8 cellular contexts compared by ENCODE assay signal in the genomic region with DNA sequence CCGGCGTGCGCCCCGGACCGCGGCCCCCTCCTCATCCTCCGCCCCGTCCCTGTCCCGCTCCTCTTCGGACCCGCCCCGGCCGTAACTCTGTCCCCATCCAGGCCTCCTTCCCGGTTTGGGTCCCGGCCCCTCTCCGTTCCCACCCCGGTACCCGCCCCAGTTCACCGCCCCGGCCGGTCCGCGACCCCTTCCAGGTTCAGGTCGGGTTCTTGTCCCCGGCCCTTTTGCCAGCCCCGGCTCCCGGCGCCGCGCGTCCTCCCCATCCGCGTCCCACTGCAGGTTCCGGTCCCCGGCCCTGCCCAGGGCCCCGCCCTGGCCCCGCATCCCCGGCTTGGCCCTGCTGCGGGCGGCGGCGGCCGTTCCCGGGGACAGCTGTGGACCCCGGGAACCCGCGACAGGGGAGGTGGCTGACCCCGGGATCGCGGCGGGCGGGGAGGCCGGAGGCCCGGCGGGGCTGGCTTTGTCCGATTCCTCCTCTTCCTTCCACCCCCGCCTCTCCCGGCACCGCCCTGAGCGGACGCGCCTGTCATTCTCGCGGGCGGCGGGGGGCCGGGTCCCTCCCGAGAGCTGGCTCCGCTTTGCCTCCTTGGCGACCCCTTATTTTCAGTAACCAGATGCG. TPM values are rescaled to one million over a fixed set of nuclear protein-coding genes. Genes with fewer than 3 reads are reported as not detected.
DNase-seq lines count a peak whose midpoint lies in the region; ATAC-seq and TF ChIP-seq lines count a peak whose summit lies in the region.

No MANE protein-coding gene starts in this region.

- no peak overlapping the region for H2AFZ ChIP-seq in SK-N-SH (ENCODE audit: low read depth)

- WGBS in SK-N-SH (ENCODE audit: low lambda C conversion rate): 1% methylated on average over 60 of the region's 71 CpGs

- no peaks in the 10 kb centered on the region for H3K27me3 ChIP-seq in SK-N-SH (ENCODE audit: insufficient read depth)

- H3K9ac ChIP-seq in SK-N-SH: peak overlapping the region; percentile 88

- no peak for TF ChIP-seq EP300 in SK-N-SH (IDR thresholded peaks at IDR 0.05; ENCODE audit: borderline replicate concordance in 1 of 2, low read depth in 1 of 2, low read length in 1 of 2)

- H3K9me3 Mint-ChIP-seq in brain: no peaks in the 10 kb centered on the region

- H4K20me1 ChIP-seq in SK-N-SH (ENCODE audit: insufficient read depth): peaks cover 48% of the 10 kb centered on the region

- peak overlapping the region; percentile 95 to 98 (median 96) for H3K4me3 Mint-ChIP-seq in brain

- peak overlapping the region; percentile 80 for H3K4me2 ChIP-seq in SK-N-SH

- peak; percentile 71 for DNase-seq in activated CD4-positive, alpha-beta T cell treated with anti-CD3 and anti-CD28 coated beads for 48 hours
- no peak for DNase-seq in activated CD4-positive, alpha-beta T cell treated with anti-CD3 and anti-CD28 coated beads for 1 hour
- DNase-seq in SK-N-SH (peak; percentile 87), iPS-NIHi7 (ENCODE audit: extremely low spot score) (peak; percentile 82)

- H3K4me3 ChIP-seq in SK-N-SH (ENCODE audit: low read depth in 2 of 2, low read length in 1 of 2): peak overlapping the region; percentile 72 to 76
- peak overlapping the region; percentile 60 to 100 (median 93) for H3K4me3 ChIP-seq in skin epidermis

- ATAC-seq in HG03025 (IDR thresholded peaks at IDR 0.05; ENCODE audit: low FRiP score, unreplicated experiment): peak; percentile 12
- ATAC-seq in HG03378 (IDR thresholded peaks at IDR 0.05; ENCODE audit: unreplicated experiment): no peak

- CTCF ChIA-PET in SK-N-SH (lab: Yijun Ruan, JAX): interaction anchor here (1.3 to 3.1 kb wide), 3 partner anchors 9 to 55 kb away, joined by 4 to 11 read pairs (median 4); no protein-coding TSS in a partner anchor

- H3K27ac Mint-ChIP-seq in brain: peak overlapping the region; percentile 86 to 98 (median 92)

- TF ChIP-seq CTCF in SK-N-SH (IDR thresholded peaks at IDR 0.05) (no peak), brain (conservative IDR thresholded peaks at IDR 0.05) (no peak)

- peaks cover 20% of the 10 kb centered on the region for H3F3A ChIP-seq in SK-N-SH (replicated peaks; ENCODE audit: insufficient read depth)

- H3K27me3 Mint-ChIP-seq in brain: peaks cover 5% of the 10 kb centered on the region

- H3K36me3 Mint-ChIP-seq in brain: peaks cover 24% of the 10 kb centered on the region

- peaks cover 0 to 11% of the 10 kb centered on the region in 2 experiments for H3K36me3 ChIP-seq in SK-N-SH (replicated peaks in 1 of 2; ENCODE audit: control insufficient read depth in 1 of 2, insufficient read depth in 2 of 2, low read length in 1 of 2)

- peak overlapping the region; percentile 87 to 93; a peak in 3 of 4 replicates for H3K27ac ChIP-seq in SK-N-SH (ENCODE audit: low read depth in 2 of 2, low read length in 1 of 2)
- peak overlapping the region; percentile 90 to 100 (median 98) for H3K27ac ChIP-seq in skin epidermis

- H3K4me1 ChIP-seq in SK-N-SH (ENCODE audit: control insufficient read depth in 1 of 2, insufficient read depth in 2 of 2, low read depth in 1 of 2, low read length in 1 of 2): peaks cover 13 to 21% of the 10 kb centered on the region in 2 experiments

- H3K9me3 ChIP-seq in SK-N-SH: no peaks in the 10 kb centered on the region

- POLR2A ChIA-PET in SK-N-SH (lab: Yijun Ruan, JAX): interaction anchor here (0.6 to 1.8 kb wide), 3 partner anchors 13 to 74 kb away, joined by 3 to 5 read pairs (median 3); no protein-coding TSS in a partner anchor

- no peaks in the 10 kb centered on the region for H3K9me2 ChIP-seq in SK-N-SH

- H3K4me1 Mint-ChIP-seq in brain: peaks cover 59% of the 10 kb centered on the region

- H3K79me2 ChIP-seq in SK-N-SH (ENCODE audit: insufficient read depth): peaks cover 61% of the 10 kb centered on the region

- no peak for TF ChIP-seq RAD21 in SK-N-SH (IDR thresholded peaks at IDR 0.05; ENCODE audit: low read length)

TF ChIP-seq in SK-N-SH, 30 proteins besides CTCF, POLR2A, EP300 and RAD21:
- TF ChIP-seq FOXJ3 (CRISPR knock-in tag; IDR thresholded peaks at IDR 0.05) (no peak), JUND (IDR thresholded peaks at IDR 0.05) (no peak), CHD2 (IDR thresholded peaks at IDR 0.05; ENCODE audit: low read length, partially characterized antibody) (no peak), TEAD4 (IDR thresholded peaks at IDR 0.05; ENCODE audit: borderline replicate concordance, insufficient read depth) (no peak), POLR2AphosphoS5 (IDR thresholded peaks at IDR 0.05; ENCODE audit: low read depth, low read length) (no peak), FOSL2 (IDR thresholded peaks at IDR 0.05; ENCODE audit: borderline replicate concordance, low read depth) (no peak), RXRA (IDR thresholded peaks at IDR 0.05; ENCODE audit: borderline replicate concordance, low read depth) (no peak), NRF1 (IDR thresholded peaks at IDR 0.05; ENCODE audit: low read depth, low read length) (no peak), NFIC (IDR thresholded peaks at IDR 0.05; ENCODE audit: borderline replicate concordance) (no peak; the same call in 1 of the 2 replicates), SIN3A (IDR thresholded peaks at IDR 0.05; ENCODE audit: borderline replicate concordance, low read depth, low read length) (peak; percentile 52; the same call in 1 of the 2 replicates), GABPA (IDR thresholded peaks at IDR 0.05; ENCODE audit: low read depth) (peak; percentile 33; the same call in 1 of the 2 replicates), SMC3 (IDR thresholded peaks at IDR 0.05; ENCODE audit: low read depth, low read length) (no peak), EZH2phosphoT487 (IDR thresholded peaks at IDR 0.05; ENCODE audit: borderline replicate concordance, low read depth) (no peak), TAF1 (IDR thresholded peaks at IDR 0.05; ENCODE audit: borderline replicate concordance, low read depth, low read length) (no peak)
- TF ChIP-seq, protein P1, sequence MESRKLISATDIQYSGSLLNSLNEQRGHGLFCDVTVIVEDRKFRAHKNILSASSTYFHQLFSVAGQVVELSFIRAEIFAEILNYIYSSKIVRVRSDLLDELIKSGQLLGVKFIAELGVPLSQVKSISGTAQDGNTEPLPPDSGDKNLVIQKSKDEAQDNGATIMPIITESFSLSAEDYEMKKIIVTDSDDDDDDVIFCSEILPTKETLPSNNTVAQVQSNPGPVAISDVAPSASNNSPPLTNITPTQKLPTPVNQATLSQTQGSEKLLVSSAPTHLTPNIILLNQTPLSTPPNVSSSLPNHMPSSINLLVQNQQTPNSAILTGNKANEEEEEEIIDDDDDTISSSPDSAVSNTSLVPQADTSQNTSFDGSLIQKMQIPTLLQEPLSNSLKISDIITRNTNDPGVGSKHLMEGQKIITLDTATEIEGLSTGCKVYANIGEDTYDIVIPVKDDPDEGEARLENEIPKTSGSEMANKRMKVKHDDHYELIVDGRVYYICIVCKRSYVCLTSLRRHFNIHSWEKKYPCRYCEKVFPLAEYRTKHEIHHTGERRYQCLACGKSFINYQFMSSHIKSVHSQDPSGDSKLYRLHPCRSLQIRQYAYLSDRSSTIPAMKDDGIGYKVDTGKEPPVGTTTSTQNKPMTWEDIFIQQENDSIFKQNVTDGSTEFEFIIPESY (IDR thresholded peaks at IDR 0.05; ENCODE audit: borderline replicate concordance, low read depth): no peak
- TF ChIP-seq, protein P2, sequence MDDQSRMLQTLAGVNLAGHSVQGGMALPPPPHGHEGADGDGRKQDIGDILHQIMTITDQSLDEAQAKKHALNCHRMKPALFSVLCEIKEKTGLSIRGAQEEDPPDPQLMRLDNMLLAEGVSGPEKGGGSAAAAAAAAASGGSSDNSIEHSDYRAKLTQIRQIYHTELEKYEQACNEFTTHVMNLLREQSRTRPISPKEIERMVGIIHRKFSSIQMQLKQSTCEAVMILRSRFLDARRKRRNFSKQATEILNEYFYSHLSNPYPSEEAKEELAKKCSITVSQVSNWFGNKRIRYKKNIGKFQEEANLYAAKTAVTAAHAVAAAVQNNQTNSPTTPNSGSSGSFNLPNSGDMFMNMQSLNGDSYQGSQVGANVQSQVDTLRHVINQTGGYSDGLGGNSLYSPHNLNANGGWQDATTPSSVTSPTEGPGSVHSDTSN (IDR thresholded peaks at IDR 0.05): 0 out of 2 replicates have a peak, but pooled peaks have one; percentile 20
- TF ChIP-seq, protein P3, sequence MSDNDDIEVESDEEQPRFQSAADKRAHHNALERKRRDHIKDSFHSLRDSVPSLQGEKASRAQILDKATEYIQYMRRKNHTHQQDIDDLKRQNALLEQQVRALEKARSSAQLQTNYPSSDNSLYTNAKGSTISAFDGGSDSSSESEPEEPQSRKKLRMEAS (IDR thresholded peaks at IDR 0.05; ENCODE audit: low read depth): 0 out of 2 replicates have a peak, but pooled peaks have one; percentile 14
- TF ChIP-seq, protein P4, sequence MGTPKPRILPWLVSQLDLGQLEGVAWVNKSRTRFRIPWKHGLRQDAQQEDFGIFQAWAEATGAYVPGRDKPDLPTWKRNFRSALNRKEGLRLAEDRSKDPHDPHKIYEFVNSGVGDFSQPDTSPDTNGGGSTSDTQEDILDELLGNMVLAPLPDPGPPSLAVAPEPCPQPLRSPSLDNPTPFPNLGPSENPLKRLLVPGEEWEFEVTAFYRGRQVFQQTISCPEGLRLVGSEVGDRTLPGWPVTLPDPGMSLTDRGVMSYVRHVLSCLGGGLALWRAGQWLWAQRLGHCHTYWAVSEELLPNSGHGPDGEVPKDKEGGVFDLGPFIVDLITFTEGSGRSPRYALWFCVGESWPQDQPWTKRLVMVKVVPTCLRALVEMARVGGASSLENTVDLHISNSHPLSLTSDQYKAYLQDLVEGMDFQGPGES (IDR thresholded peaks at IDR 0.05; ENCODE audit: low read depth, low read length): no peak
- TF ChIP-seq, protein P5, sequence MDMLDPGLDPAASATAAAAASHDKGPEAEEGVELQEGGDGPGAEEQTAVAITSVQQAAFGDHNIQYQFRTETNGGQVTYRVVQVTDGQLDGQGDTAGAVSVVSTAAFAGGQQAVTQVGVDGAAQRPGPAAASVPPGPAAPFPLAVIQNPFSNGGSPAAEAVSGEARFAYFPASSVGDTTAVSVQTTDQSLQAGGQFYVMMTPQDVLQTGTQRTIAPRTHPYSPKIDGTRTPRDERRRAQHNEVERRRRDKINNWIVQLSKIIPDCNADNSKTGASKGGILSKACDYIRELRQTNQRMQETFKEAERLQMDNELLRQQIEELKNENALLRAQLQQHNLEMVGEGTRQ (IDR thresholded peaks at IDR 0.05; ENCODE audit: borderline replicate concordance, low read depth, low read length): no peak

RNA-seq across cellular contexts. Expression of a gene that starts 0.6 kb away (rescaled TPM):
- polyA plus RNA-seq in SK-N-SH (2012; rRNA removed) (211 and 308 TPM in 2 replicates), brain (ENCODE audit: insufficient read depth, low read depth, low replicate concordance) (186 TPM)
- 210 and 230 TPM in 2 replicates for polyA plus RNA-seq in SK-N-SH (2012; cell fraction: cytosol; rRNA removed)
- polyA plus RNA-seq in SK-N-SH (2012; cell fraction: nucleus; rRNA removed): 366 and 455 TPM in 2 replicates
